Comparison of ENCODE assay signal across 2 cellular contexts in genomic region chr1:190578015-190578414, GRCh38.
TF ChIP-seq lines count a peak whose summit lies in the region.

No MANE protein-coding gene starts in this region.

TF ChIP-seq in IMR-90, 13 proteins besides CTCF, POLR2A, EP300 and RAD21 (continued from another document):
- TF ChIP-seq ELK1 (IDR thresholded peaks at IDR 0.05; ENCODE audit: borderline replicate concordance, low read depth, low read length) (no peak), CHD1 (IDR thresholded peaks at IDR 0.05; ENCODE audit: low read depth, low read length) (no peak), RCOR1 (IDR thresholded peaks at IDR 0.05; ENCODE audit: insufficient replicate concordance, low read length) (no peak), USF2 (IDR thresholded peaks at IDR 0.05; ENCODE audit: low read depth, low read length) (no peak)
TF ChIP-seq in IMR-90: peak in this region for 0.

TF ChIP-seq in SK-N-SH, 30 proteins besides CTCF, POLR2A, EP300 and RAD21 (continued from another document):
- TF ChIP-seq MXI1 (IDR thresholded peaks at IDR 0.05; ENCODE audit: low read depth, low read length) = peak; percentile 60; the same call in 1 of the 2 replicates
